ENCODE assay signal across 27 cellular contexts in genomic region chr14:62308316-62308715, GRCh38.
"Had no signal": no experiment of that assay in that cellular context is flagged by ENCODE, and none has a peak within 500 bp of the region (broad histone marks: within the 10 kb centered on the region; RNA-seq: fewer than 3 reads in every experiment).

No MANE protein-coding gene starts in this region.

- H3K4me1 ChIP-seq: breast epithelium, colonic mucosa, foreskin keratinocyte, gastrocnemius medialis, heart left ventricle had no signal

- ATAC-seq: activated CD8-positive, alpha-beta T cell treated with anti-CD3 and anti-CD28 coated beads for 36 hours; activated T-cell treated with anti-CD3 and anti-CD28 coated beads, Interleukin-2, amount 50 U/mL, for 4 hours; activated T-helper 17 cell treated with anti-CD3 and anti-CD28 coated beads, Interleukin-2, amount 50 U/mL, for 72 hours; foreskin keratinocyte; gastrocnemius medialis; heart left ventricle; T-cell had no signal

- H3K4me3 ChIP-seq: breast epithelium, cardiac muscle cell, colonic mucosa, esophagus muscularis mucosa, gastrocnemius medialis, heart left ventricle had no signal

- H3K27me3 ChIP-seq: breast epithelium, cardiac muscle cell, colonic mucosa, esophagus muscularis mucosa, foreskin keratinocyte, gastrocnemius medialis, heart left ventricle had no signal

- H3K9me3 ChIP-seq: breast epithelium, colonic mucosa, esophagus muscularis mucosa, gastrocnemius medialis had no signal

- DNase-seq: activated CD4-positive, alpha-beta T cell treated with anti-CD3 and anti-CD28 coated beads for 1 hour; activated CD4-positive, alpha-beta T cell treated with anti-CD3 and anti-CD28 coated beads for 48 hours; activated CD4-positive, alpha-beta T cell treated with anti-CD3 and anti-CD28 coated beads, Interleukin-2, amount 50 U/mL, for 1 hour; activated CD4-positive, alpha-beta T cell treated with anti-CD3 and anti-CD28 coated beads, Interleukin-2, amount 50 U/mL, for 48 hours; activated CD8-positive, alpha-beta memory T cell treated with anti-CD3 and anti-CD28 coated beads for 24 hours; activated CD8-positive, alpha-beta T cell treated with anti-CD3 and anti-CD28 coated beads for 36 hours; activated effector memory CD4-positive, alpha-beta T cell treated with Interleukin-2 at 50 U/mL for 16 hours; activated gamma-delta T cell treated with Interleukin-2 at 50 U/mL for 16 hours; activated naive CD4-positive, alpha-beta T cell treated with anti-CD3 and anti-CD28 coated beads, Interleukin-2, amount 50 U/mL, for 16 hours; activated naive CD4-positive, alpha-beta T cell treated with Interleukin-2 at 50 U/mL for 16 hours; activated T-cell treated with anti-CD3 and anti-CD28 coated beads, Interleukin-2, amount 50 U/mL, for 4 hours; aorta; central memory CD4-positive, alpha-beta T cell; cerebellar nuclear complex; colonic mucosa; effector memory CD4-positive, alpha-beta T cell; erythroblast; foreskin keratinocyte; gastrocnemius medialis; glutamatergic neuron; heart left ventricle; T-cell; T-helper 9 cell had no signal

- H3K36me3 ChIP-seq: breast epithelium, cardiac muscle cell, colonic mucosa, esophagus muscularis mucosa, gastrocnemius medialis, heart left ventricle had no signal
